Comparison of ENCODE assay signal across 21 cellular contexts in genomic region chr2:229900012-229900411, GRCh38. TPM values are rescaled to one million over a fixed set of nuclear protein-coding genes. Genes with fewer than 3 reads are reported as not detected.
A peak's percentile ranks its signal among the peaks of the same experiment; 100 is the strongest.
DNase-seq lines count a peak whose midpoint lies in the region; ATAC-seq, FAIRE-seq and TF ChIP-seq lines count a peak whose summit lies in the region.
"Had no signal": no experiment of that assay in that cellular context is flagged by ENCODE, and none has a peak within 500 bp of the region (broad histone marks: within the 10 kb centered on the region; RNA-seq: fewer than 3 reads in every experiment).

No MANE protein-coding gene starts in this region.

- WGBS in esophagus squamous epithelium, 2 donors: 70 to 82% methylated on average over 3 of the region's 3 CpGs

- peak overlapping the region; percentile 30 for H3K27ac Mint-ChIP-seq in activated T-cell treated with anti-CD3 and anti-CD28 coated beads, Interleukin-2, amount 50 U/mL, for 24 hours
- H3K27ac Mint-ChIP-seq in natural killer cell treated with Interleukin-12 subunit alpha and Interleukin-12 subunit beta and Interleukin-15 and Interleukin-18, amount 100 ng/mL, for 72 hours: peak overlapping the region in 1 of 2 donors; percentile 38

- peaks cover 67% of the 10 kb centered on the region for H3K36me3 Mint-ChIP-seq in activated T-cell treated with anti-CD3 and anti-CD28 coated beads, Interleukin-2, amount 50 U/mL, for 24 hours (ENCODE audit: low read depth)
- H3K36me3 Mint-ChIP-seq in natural killer cell treated with Interleukin-12 subunit alpha and Interleukin-12 subunit beta and Interleukin-15 and Interleukin-18, amount 100 ng/mL, for 72 hours: peaks cover 7% of the 10 kb centered on the region

- no peak overlapping the region for H3K27ac ChIP-seq in esophagus squamous epithelium

- no peaks in the 10 kb centered on the region for H3K36me3 ChIP-seq in bronchial epithelial cell (ENCODE audit: control insufficient read depth, insufficient read depth, low read length)
- peaks cover 0 to 41% (median 0%) of the 10 kb centered on the region in 3 donors for H3K36me3 ChIP-seq in esophagus squamous epithelium
- H3K36me3 ChIP-seq: BE2C had no signal

- H3K4me3 ChIP-seq in bronchial epithelial cell (ENCODE audit: low read depth, low read length) (no peak overlapping the region), esophagus squamous epithelium (no peak overlapping the region)

- H3K9me3 ChIP-seq in esophagus squamous epithelium: no peaks in the 10 kb centered on the region
- H3K9me3 ChIP-seq: BE2C had no signal

- peaks cover 0 to 27% (median 0%) of the 10 kb centered on the region in 3 donors for H3K4me1 ChIP-seq in esophagus squamous epithelium
- H3K4me1 ChIP-seq: BE2C had no signal

- no peak overlapping the region for H3K4me3 Mint-ChIP-seq in activated T-cell treated with anti-CD3 and anti-CD28 coated beads, Interleukin-2, amount 50 U/mL, for 24 hours
- H3K4me3 Mint-ChIP-seq in natural killer cell treated with Interleukin-12 subunit alpha and Interleukin-12 subunit beta and Interleukin-15 and Interleukin-18, amount 100 ng/mL, for 72 hours: peak overlapping the region; percentile 42

- intact Hi-C loops in esophagus squamous epithelium (cut with DNase I): no loop called here

- no peak for TF ChIP-seq POLR2A in esophagus squamous epithelium (IDR thresholded peaks at IDR 0.05)

- ATAC-seq in HG02852 (IDR thresholded peaks at IDR 0.05; ENCODE audit: unreplicated experiment) (peak; percentile 62), GM18861 (IDR thresholded peaks at IDR 0.05; ENCODE audit: unreplicated experiment) (no peak), HG03565 (IDR thresholded peaks at IDR 0.05; ENCODE audit: unreplicated experiment) (no peak)
- ATAC-seq in natural killer cell treated with Interleukin-12 subunit alpha and Interleukin-12 subunit beta and Interleukin-15 and Interleukin-18, amount 100 ng/mL, for 72 hours: peak in 1 of 2 donors; percentile 70

- H3K27me3 Mint-ChIP-seq in activated T-cell treated with anti-CD3 and anti-CD28 coated beads, Interleukin-2, amount 50 U/mL, for 24 hours: no peaks in the 10 kb centered on the region
- no peaks in the 10 kb centered on the region for H3K27me3 Mint-ChIP-seq in natural killer cell treated with Interleukin-12 subunit alpha and Interleukin-12 subunit beta and Interleukin-15 and Interleukin-18, amount 100 ng/mL, for 72 hours
- H3K27me3 Mint-ChIP-seq: CD4-positive, alpha-beta memory T cell had no signal

- no peaks in the 10 kb centered on the region for H3K9me3 Mint-ChIP-seq in activated T-cell treated with anti-CD3 and anti-CD28 coated beads, Interleukin-2, amount 50 U/mL, for 24 hours
- H3K9me3 Mint-ChIP-seq in natural killer cell treated with Interleukin-12 subunit alpha and Interleukin-12 subunit beta and Interleukin-15 and Interleukin-18, amount 100 ng/mL, for 72 hours: no peaks in the 10 kb centered on the region

- DNase-seq in activated T-cell treated with anti-CD3 and anti-CD28 coated beads, Interleukin-2, amount 50 U/mL, for 24 hours: no peak
- DNase-seq in activated T-cell treated with anti-CD3 and anti-CD28 coated beads for 4 hours: no peak
- DNase-seq in bronchial epithelial cell (ENCODE audit: low read depth): no peak
- DNase-seq in natural killer cell treated with Interleukin-12 subunit alpha and Interleukin-12 subunit beta and Interleukin-15 and Interleukin-18, amount 100 ng/mL, for 72 hours (ENCODE audit: low spot score): no peak
- DNase-seq in esophagus squamous epithelium (lab: John Stamatoyannopoulos, UW): no peak
- DNase-seq: BE2C; CD4-positive, alpha-beta memory T cell; GF-D8; NCI-H1105 treated with DMSO at 0.1 percent for 48 hours; NCI-H1694; NCI-H2107; NCI-H2227 treated with DMSO at 0.1 percent for 48 hours; NCI-H524; NCI-H82; OCI-M1; Right ventricle myocardium superior had no signal

- FAIRE-seq in bronchial epithelial cell (lab: Jason Lieb, UNC): peak; percentile 47
- FAIRE-seq: H1, HTR-8/SVneo had no signal

- H3K27me3 ChIP-seq in bronchial epithelial cell (ENCODE audit: control insufficient read depth, insufficient read depth, low read length): no peaks in the 10 kb centered on the region
- no peaks in the 10 kb centered on the region for H3K27me3 ChIP-seq in esophagus squamous epithelium
- H3K27me3 ChIP-seq: BE2C had no signal

- H3K4me1 Mint-ChIP-seq in activated T-cell treated with anti-CD3 and anti-CD28 coated beads, Interleukin-2, amount 50 U/mL, for 24 hours (ENCODE audit: low read depth): peaks cover 69% of the 10 kb centered on the region
- peaks cover 39 to 56% of the 10 kb centered on the region in 2 donors for H3K4me1 Mint-ChIP-seq in natural killer cell treated with Interleukin-12 subunit alpha and Interleukin-12 subunit beta and Interleukin-15 and Interleukin-18, amount 100 ng/mL, for 72 hours (ENCODE audit: low read depth in 2 of 2)

- TF ChIP-seq CTCF in bronchial epithelial cell (IDR thresholded peaks at IDR 0.05; ENCODE audit: insufficient read depth, low read length, severe bottlenecking): no peak
- TF ChIP-seq CTCF in esophagus squamous epithelium (IDR thresholded peaks at IDR 0.05): no peak

RNA-seq across cellular contexts. Expression of gene TRIP12, which starts 21.8 kb away (rescaled TPM):
- 170 and 326 TPM in 2 replicates for total RNA-seq in bronchial epithelial cell
- total RNA-seq in natural killer cell treated with Interleukin-12 subunit alpha and Interleukin-12 subunit beta and Interleukin-15 and Interleukin-18, amount 100 ng/mL, for 72 hours: 100 to 1,000 TPM; 262 to 350 TPM
- 100 to 1,000 TPM in 2 of 4 donors, 10 to 100 TPM in 2; 84.8 to 174 (median 125) TPM for total RNA-seq in esophagus squamous epithelium

RNA-seq across cellular contexts. Expression of gene FBXO36, which starts 22.3 kb away (rescaled TPM):
- total RNA-seq in bronchial epithelial cell (3.4 and 4.2 TPM in 2 replicates), esophagus squamous epithelium (1 to 10 TPM in 3 of 4 donors, under 1 TPM in 1; 0.79 to 2.7 (median 1.3) TPM)
- under 1 TPM; 0.36 to 0.67 TPM for total RNA-seq in natural killer cell treated with Interleukin-12 subunit alpha and Interleukin-12 subunit beta and Interleukin-15 and Interleukin-18, amount 100 ng/mL, for 72 hours
